Comparison of ENCODE assay signal across 9 cellular contexts in genomic region chr5:42423285-42424152, GRCh38. TPM values are rescaled to one million over a fixed set of nuclear protein-coding genes. Genes with fewer than 3 reads are reported as not detected.
DNase-seq lines count a peak whose midpoint lies in the region; ATAC-seq, FAIRE-seq and TF ChIP-seq lines count a peak whose summit lies in the region.
"Had no signal": no experiment of that assay in that cellular context is flagged by ENCODE, and none has a peak within 500 bp of the region (broad histone marks: within the 10 kb centered on the region; RNA-seq: fewer than 3 reads in every experiment).

GHR (plus strand) TSS chr5:42423439; CDS start chr5:42565875, 142,436 bp downstream.

- no peak for FAIRE-seq in astrocyte (lab: Jason Lieb, UNC)

- H3K27me3 Mint-ChIP-seq in astrocyte (ENCODE audit: low read depth, unreplicated experiment), result peaks cover 5% of the 10 kb centered on the region

- H3K79me2 ChIP-seq in astrocyte (ENCODE audit: insufficient read depth, low read length) (no peaks in the 10 kb centered on the region), trophoblast cell (ENCODE audit: control insufficient read depth, insufficient read depth, low read length, poor library complexity) (no peaks in the 10 kb centered on the region)

- no peak within 1 kb of the TSS for H2BK5ac ChIP-seq in trophoblast cell (ENCODE audit: low read depth, low read length, poor library complexity)

- intact Hi-C loops in left ventricle myocardium superior (cut with micrococcal nuclease), result loop anchor here (10.0 kb wide), 1 partner anchor 231 kb away; no protein-coding TSS in a partner anchor

- H3K14ac ChIP-seq in trophoblast cell (ENCODE audit: low read length), result no peak within 1 kb of the TSS

- peak within 1 kb of the TSS; percentile 61 for H3K9ac ChIP-seq in astrocyte (ENCODE audit: low read length)
- H3K9ac ChIP-seq in trophoblast cell (ENCODE audit: low read length), result no peak within 1 kb of the TSS

- H2AFZ ChIP-seq in astrocyte (ENCODE audit: low read depth, low read length), result peak within 1 kb of the TSS; percentile 88
- peak within 1 kb of the TSS; percentile 79 for H2AFZ ChIP-seq in trophoblast cell (ENCODE audit: insufficient read depth, low read length, poor library complexity)

- H3K27ac Mint-ChIP-seq in astrocyte (ENCODE audit: unreplicated experiment), result no peak within 1 kb of the TSS
- H3K27ac Mint-ChIP-seq: T-helper 1 cell treated with Interleukin-12 subunit alpha and Interleukin-12 subunit beta and Interleukin-4 antibody, amounts not matched to agents 30 μg/mL and 1 μg/mL, for 36 hours had no signal

- peaks cover 6% of the 10 kb centered on the region for H4K20me1 ChIP-seq in astrocyte (ENCODE audit: insufficient read depth, low read length)

- no peak within 1 kb of the TSS for H3K23ac ChIP-seq in trophoblast cell (ENCODE audit: low read length)

- no peak within 1 kb of the TSS for H4K12ac ChIP-seq in trophoblast cell (ENCODE audit: low read depth, low read length)

- H3K36me3 ChIP-seq in astrocyte (ENCODE audit: insufficient read depth, low read length) (no peaks in the 10 kb centered on the region), trophoblast cell (ENCODE audit: control insufficient read depth in 1 of 2, insufficient read depth in 2 of 2, low read length in 2 of 2) (no peaks in the 10 kb centered on the region)

- peak; percentile 41 for DNase-seq in NCI-H524 treated with DMSO at 0.1 percent for 48 hours (lab: John Stamatoyannopoulos, UW)
- peak; percentile 86 for DNase-seq in astrocyte (ENCODE audit: low read depth)
- peak; percentile 86 for DNase-seq in left ventricle myocardium superior
- peak; percentile 73 to 93 for DNase-seq in trophoblast cell

- peak within 1 kb of the TSS; percentile 76 for H3K4me3 ChIP-seq in astrocyte (ENCODE audit: insufficient read depth, low read depth, low read length)
- H3K4me3 ChIP-seq in trophoblast cell (ENCODE audit: low read depth, low read length), result peak within 1 kb of the TSS; percentile 79

- H3K79me1 ChIP-seq in trophoblast cell (ENCODE audit: low read length), result no peaks in the 10 kb centered on the region

- H2BK120ac ChIP-seq in trophoblast cell (ENCODE audit: insufficient read depth, low read length, poor library complexity), result no peak within 1 kb of the TSS

- H2AK5ac ChIP-seq in trophoblast cell (ENCODE audit: low read length), result no peak within 1 kb of the TSS

- H3K4me2 ChIP-seq in astrocyte (ENCODE audit: low read length), result peak within 1 kb of the TSS; percentile 88
- H3K4me2 ChIP-seq in trophoblast cell (ENCODE audit: low read length), result peak within 1 kb of the TSS; percentile 85

- H3K4ac ChIP-seq in trophoblast cell (ENCODE audit: low read depth, low read length), result no peak within 1 kb of the TSS

- ATAC-seq in GM18909 (IDR thresholded peaks at IDR 0.05; ENCODE audit: poor library complexity, unreplicated experiment) (peak; percentile 80), HG03439 (IDR thresholded peaks at IDR 0.05; ENCODE audit: unreplicated experiment) (peak; percentile 84), left ventricle myocardium superior (peak; percentile 95), HG03280 (IDR thresholded peaks at IDR 0.05; ENCODE audit: unreplicated experiment) (no peak)

- H4K8ac ChIP-seq in trophoblast cell (ENCODE audit: low read depth, low read length), result no peak within 1 kb of the TSS

- TF ChIP-seq CTCF in C4-2B (conservative IDR thresholded peaks at IDR 0.05) (peak; percentile 87), astrocyte (IDR thresholded peaks at IDR 0.05; ENCODE audit: insufficient read depth, low read depth, low read length) (peak; percentile 69)

- peak within 1 kb of the TSS; percentile 32 for H4K91ac ChIP-seq in trophoblast cell (ENCODE audit: low read depth, low read length)

- H3K27ac ChIP-seq in C4-2B (peak within 1 kb of the TSS; percentile 67), astrocyte (ENCODE audit: low read depth, low read length) (peak within 1 kb of the TSS; percentile 26), trophoblast cell (ENCODE audit: low read depth, low read length) (peak within 1 kb of the TSS; percentile 39)

- peaks cover 2% of the 10 kb centered on the region for H3K36me3 Mint-ChIP-seq in astrocyte (ENCODE audit: low read depth, unreplicated experiment)

- peaks cover 3% of the 10 kb centered on the region for H3K9me3 Mint-ChIP-seq in astrocyte (ENCODE audit: unreplicated experiment)
- H3K9me3 Mint-ChIP-seq: T-helper 1 cell treated with Interleukin-12 subunit alpha and Interleukin-12 subunit beta and Interleukin-4 antibody, amounts not matched to agents 30 μg/mL and 1 μg/mL, for 36 hours had no signal

- H3K27me3 ChIP-seq in astrocyte (ENCODE audit: insufficient read depth, low read length) (no peaks in the 10 kb centered on the region), trophoblast cell (ENCODE audit: insufficient read depth, low read length) (no peaks in the 10 kb centered on the region)

- no CpG with 5 or more reads among the region's 60 CpGs for WGBS in trophoblast cell (ENCODE audit: extremely low coverage, insufficient coverage, insufficient read length)

- no peak within 1 kb of the TSS for H2BK12ac ChIP-seq in trophoblast cell (ENCODE audit: low read length)

- peak within 1 kb of the TSS; percentile 19 for H3K18ac ChIP-seq in trophoblast cell (ENCODE audit: low read length)

- H3K4me1 ChIP-seq in astrocyte (ENCODE audit: insufficient read depth, low read length) (peaks cover 8% of the 10 kb centered on the region), trophoblast cell (ENCODE audit: control insufficient read depth in 1 of 2, insufficient read depth in 2 of 2, low read length in 2 of 2) (peaks cover 0 to 7% of the 10 kb centered on the region in 2 experiments)

- no peak within 1 kb of the TSS for H3K4me3 Mint-ChIP-seq in astrocyte (ENCODE audit: unreplicated experiment)
- H3K4me3 Mint-ChIP-seq: T-helper 1 cell treated with Interleukin-12 subunit alpha and Interleukin-12 subunit beta and Interleukin-4 antibody, amounts not matched to agents 30 μg/mL and 1 μg/mL, for 36 hours had no signal

- H3K9me3 ChIP-seq in astrocyte (ENCODE audit: insufficient read depth, low read depth, low read length), result no peaks in the 10 kb centered on the region
- H3K9me3 ChIP-seq in trophoblast cell (ENCODE audit: insufficient read depth, low read depth, low read length), result no peaks in the 10 kb centered on the region

- no peaks in the 10 kb centered on the region for H3K4me1 Mint-ChIP-seq in astrocyte (ENCODE audit: low read depth, unreplicated experiment)

RNA-seq across cellular contexts. Expression of gene GHR, which starts in this region (rescaled TPM):
- 1.9 and 2.3 TPM in 2 replicates for total RNA-seq in astrocyte
- 11.9 TPM for total RNA-seq in left ventricle myocardium superior
- 2.1 and 2.6 TPM in 2 replicates for polyA plus RNA-seq in trophoblast cell (2013)
